19 cellular contexts compared by ENCODE assay signal in genomic region chr5:81980160-81980559, GRCh38. TPM values are rescaled to one million over a fixed set of nuclear protein-coding genes. Genes with fewer than 3 reads are reported as not detected.
DNase-seq lines count a peak whose midpoint lies in the region; ATAC-seq and TF ChIP-seq lines count a peak whose summit lies in the region.
"Had no signal": no experiment of that assay in that cellular context is flagged by ENCODE, and none has a peak within 500 bp of the region (broad histone marks: within the 10 kb centered on the region; RNA-seq: fewer than 3 reads in every experiment).

No MANE protein-coding gene starts in this region.

- ATAC-seq in GM23338: peak; percentile 87
- no peak for ATAC-seq in natural killer cell

- H3K4me1 Mint-ChIP-seq in GM23338 (peaks cover 22% of the 10 kb centered on the region; the same call in 2 of the 3 replicates), endothelial cell (ENCODE audit: unreplicated experiment) (peaks cover 8% of the 10 kb centered on the region), mesothelial cell of epicardium (peaks cover 6% of the 10 kb centered on the region), natural killer cell (no peaks in the 10 kb centered on the region)

- no peak overlapping the region for H2BK120ac ChIP-seq in mesendoderm (ENCODE audit: low read depth, low read length)

- H3K79me2 ChIP-seq in GM23338 (replicated peaks; ENCODE audit: insufficient read depth) (0 out of 2 replicates have a peak, but pooled peaks cover 8% of the 10 kb centered on the region), mesendoderm (ENCODE audit: control insufficient read depth, insufficient read depth, low read length) (no peaks in the 10 kb centered on the region)

- H3K36me3 ChIP-seq in GM23338 (ENCODE audit: insufficient read depth): 0 out of 2 replicates have a peak, but pooled peaks cover 6% of the 10 kb centered on the region
- H3K36me3 ChIP-seq in NT2/D1 (ENCODE audit: insufficient read depth, insufficient read length, low read length): no peaks in the 10 kb centered on the region
- no peaks in the 10 kb centered on the region for H3K36me3 ChIP-seq in mesendoderm (ENCODE audit: control insufficient read depth, insufficient read depth, low read length)
- H3K36me3 ChIP-seq: Peyer's patch had no signal

- no peak overlapping the region for H2AK5ac ChIP-seq in mesendoderm (ENCODE audit: low read length)

- peaks cover 15% of the 10 kb centered on the region; the same call in 1 of the 2 replicates for H3K9me3 ChIP-seq in NT2/D1 (ENCODE audit: insufficient read depth, low read length)
- H3K9me3 ChIP-seq: Peyer's patch, SJSA1 had no signal

- DNase-seq in GM23338 (ENCODE audit: low spot score) (peak; percentile 64), NT2/D1 (ENCODE audit: low read depth, low spot score) (peak; percentile 23), endothelial cell (ENCODE audit: low spot score) (no peak), mesothelial cell of epicardium (ENCODE audit: low spot score in 2 of 2, unreplicated experiment in 2 of 2) (no peak), mesendoderm (no peak), D341Med (ENCODE audit: low spot score) (no peak), natural killer cell (no peak)
- no peak for DNase-seq in stimulated activated CD8-positive, alpha-beta memory T cell treated with anti-CD3 and anti-CD28 coated beads, Interleukin-4, amount 100 ng/mL, for 48 hours
- DNase-seq: CD8-positive, alpha-beta memory T cell; DMS 273 treated with DMSO at 0.1 percent for 48 hours; DND-41; KBM-7; NCI-H1105; NCI-H1694; NCI-H2081 treated with DMSO at 0.1 percent for 48 hours; NCI-H446 treated with DMSO at 0.1 percent for 48 hours; Peyer's patch had no signal

- H3K23ac ChIP-seq in mesendoderm (ENCODE audit: low read length): no peak overlapping the region

- no peak overlapping the region for H3K18ac ChIP-seq in mesendoderm (ENCODE audit: low read length)

- no peak for TF ChIP-seq CTCF in GM23338 (conservative IDR thresholded peaks at IDR 0.05; ENCODE audit: low read depth in 2 of 2)
- no peak for TF ChIP-seq CTCF in endothelial cell (IDR thresholded peaks at IDR 0.05; ENCODE audit: unreplicated experiment)
- TF ChIP-seq CTCF in mesothelial cell of epicardium (IDR thresholded peaks at IDR 0.05; ENCODE audit: unreplicated experiment): no peak
- TF ChIP-seq CTCF in natural killer cell (IDR thresholded peaks at IDR 0.05): no peak

- H3K4me2 ChIP-seq in GM23338 (peak overlapping the region; percentile 40), mesendoderm (ENCODE audit: low read length) (no peak overlapping the region)

- H2BK5ac ChIP-seq in mesendoderm (ENCODE audit: low read length): no peak overlapping the region

- no peak overlapping the region for H4K8ac ChIP-seq in mesendoderm (ENCODE audit: low read depth, low read length)

- H3K36me3 Mint-ChIP-seq in GM23338 (ENCODE audit: low read depth): peaks cover 70% of the 10 kb centered on the region
- H3K36me3 Mint-ChIP-seq in endothelial cell (ENCODE audit: low read depth, unreplicated experiment): peaks cover 5% of the 10 kb centered on the region
- peaks cover 39% of the 10 kb centered on the region for H3K36me3 Mint-ChIP-seq in mesothelial cell of epicardium
- H3K36me3 Mint-ChIP-seq in natural killer cell: peaks cover 7% of the 10 kb centered on the region

- peaks cover 23% of the 10 kb centered on the region for H3K9me3 Mint-ChIP-seq in GM23338
- no peaks in the 10 kb centered on the region for H3K9me3 Mint-ChIP-seq in endothelial cell (ENCODE audit: unreplicated experiment)
- H3K9me3 Mint-ChIP-seq in mesothelial cell of epicardium: peaks cover 6% of the 10 kb centered on the region
- H3K9me3 Mint-ChIP-seq in natural killer cell: no peaks in the 10 kb centered on the region
- H3K9me3 Mint-ChIP-seq: CD8-positive, alpha-beta memory T cell had no signal

- H3K27me3 ChIP-seq in GM23338 (ENCODE audit: insufficient read depth): no peaks in the 10 kb centered on the region
- no peaks in the 10 kb centered on the region for H3K27me3 ChIP-seq in NT2/D1 (ENCODE audit: insufficient read depth, insufficient read length)
- H3K27me3 ChIP-seq in mesendoderm (ENCODE audit: insufficient read depth, low read length, poor library complexity): no peaks in the 10 kb centered on the region
- H3K27me3 ChIP-seq: BLaER1 treated with 17β-estradiol and CSF1 and Interleukin-3, amounts not matched to agents 10 nM and 100 nM; Peyer's patch; SJSA1 had no signal

- H3K4me1 ChIP-seq in GM23338 (ENCODE audit: insufficient read depth): peaks cover 25% of the 10 kb centered on the region
- no peaks in the 10 kb centered on the region for H3K4me1 ChIP-seq in NT2/D1 (ENCODE audit: insufficient read depth, insufficient read length)
- H3K4me1 ChIP-seq in mesendoderm (ENCODE audit: control insufficient read depth, low read depth, low read length): peaks cover 3% of the 10 kb centered on the region
- H3K4me1 ChIP-seq: Peyer's patch, SJSA1 had no signal

- H3K4me3 ChIP-seq in GM23338 (peak overlapping the region; percentile 1), NT2/D1 (ENCODE audit: insufficient read length, low read depth) (no peak overlapping the region), mesendoderm (ENCODE audit: low read length) (no peak overlapping the region)
- H3K4me3 ChIP-seq: BLaER1 treated with 17β-estradiol and CSF1 and Interleukin-3, amounts not matched to agents 10 nM and 100 nM; Peyer's patch; SJSA1 had no signal

- no peak overlapping the region for H3K56ac ChIP-seq in mesendoderm (ENCODE audit: low read length)

- H3K4ac ChIP-seq in mesendoderm (ENCODE audit: low read depth, low read length): no peak overlapping the region

- H3K27me3 Mint-ChIP-seq in GM23338 (ENCODE audit: insufficient read depth, low read depth, poor library complexity) (peaks cover 4% of the 10 kb centered on the region), endothelial cell (ENCODE audit: unreplicated experiment) (peaks cover 9% of the 10 kb centered on the region), mesothelial cell of epicardium (ENCODE audit: low read depth) (no peaks in the 10 kb centered on the region), natural killer cell (ENCODE audit: low read depth in 2 of 2) (no peaks in the 10 kb centered on the region)
- H3K27me3 Mint-ChIP-seq: CD8-positive, alpha-beta memory T cell had no signal

- no peak overlapping the region for H4K5ac ChIP-seq in mesendoderm (ENCODE audit: low read length)

- H4K20me1 ChIP-seq in GM23338 (replicated peaks; ENCODE audit: insufficient read depth): no peaks in the 10 kb centered on the region
- H4K20me1 ChIP-seq: BLaER1 treated with 17β-estradiol and CSF1 and Interleukin-3, amounts not matched to agents 10 nM and 100 nM had no signal

- H3F3A ChIP-seq in GM23338 (replicated peaks; ENCODE audit: low read depth): no peaks in the 10 kb centered on the region

- intact Hi-C loops in natural killer cell (cut with micrococcal nuclease): no loop called here

- no peak overlapping the region for H2AFZ ChIP-seq in GM23338

- H3K27ac Mint-ChIP-seq in GM23338 (peak overlapping the region; percentile 93), endothelial cell (ENCODE audit: unreplicated experiment) (peak overlapping the region; percentile 5), mesothelial cell of epicardium (peak overlapping the region; percentile 57), natural killer cell (no peak overlapping the region)

- no peaks in the 10 kb centered on the region for H3K9me2 ChIP-seq in GM23338 (ENCODE audit: insufficient read depth)

- no peak overlapping the region for H2BK15ac ChIP-seq in mesendoderm (replicated peaks; ENCODE audit: low read depth)

- no peaks in the 10 kb centered on the region for H3K79me1 ChIP-seq in mesendoderm (ENCODE audit: low read length)

- H3K27ac ChIP-seq in GM23338 (ENCODE audit: low read depth): peak overlapping the region; percentile 91
- H3K27ac ChIP-seq in mesendoderm (ENCODE audit: low read depth, low read length): no peak overlapping the region
- H3K27ac ChIP-seq: BLaER1 treated with 17β-estradiol and CSF1 and Interleukin-3, amounts not matched to agents 10 nM and 100 nM; Peyer's patch; SJSA1 had no signal

- peak overlapping the region; percentile 56 for H3K4me3 Mint-ChIP-seq in GM23338
- H3K4me3 Mint-ChIP-seq in endothelial cell (ENCODE audit: unreplicated experiment): no peak overlapping the region
- no peak overlapping the region for H3K4me3 Mint-ChIP-seq in mesothelial cell of epicardium
- H3K4me3 Mint-ChIP-seq in natural killer cell: no peak overlapping the region
- H3K4me3 Mint-ChIP-seq: CD8-positive, alpha-beta memory T cell had no signal

- WGBS in mesendoderm (ENCODE audit: extremely low coverage, insufficient coverage, low lambda C conversion rate): no CpG with 5 or more reads among the region's 3 CpGs

- H3K9ac ChIP-seq in NT2/D1 (ENCODE audit: insufficient read length, low read depth) (no peak overlapping the region), mesendoderm (ENCODE audit: low read length) (no peak overlapping the region)
- H3K9ac ChIP-seq: BLaER1 treated with 17β-estradiol and CSF1 and Interleukin-3, amounts not matched to agents 10 nM and 100 nM had no signal

TF ChIP-seq in GM23338, 12 proteins besides CTCF, POLR2A, EP300 and RAD21 (continues in another document):
- TF ChIP-seq POLR2AphosphoS5 (IDR thresholded peaks at IDR 0.05; ENCODE audit: low read depth) (0 out of 2 replicates have a peak, but pooled peaks have one; percentile 20), NANOG (IDR thresholded peaks at IDR 0.05; ENCODE audit: borderline replicate concordance) (peak; percentile 96), ETS1 (IDR thresholded peaks at IDR 0.05) (peak; percentile 72)

RNA-seq across cellular contexts. Expression of gene ATG10, which starts 8.3 kb away (rescaled TPM):
- 7.7 and 12.5 TPM in 2 replicates for total RNA-seq in GM23338 (2014; rRNA removed; shearing (Covaris generic))
- polyA plus RNA-seq in GM23338 (2016; fragmentation: Nextera tagmentation; extraction: Ambion mirVana): 16.4 and 17.7 TPM in 2 replicates
- total RNA-seq in endothelial cell (ENCODE audit: unreplicated experiment) (6.2 TPM), mesothelial cell of epicardium (13.5 to 14.8 TPM (median 14.4 TPM) in 3 replicates), natural killer cell (10 to 100 TPM in 2 of 3 donors, 1 to 10 TPM in 1; 9.0 to 11.5 (median 11.4) TPM)
- 7.5 TPM for polyA plus RNA-seq in mesendoderm (2013, experiment 1 of 2)
- 6.5 TPM for polyA plus RNA-seq in mesendoderm (2013, experiment 2 of 2)

Comparison
In these comparisons a context has a peak if more than half of its experiments do, and no peak if none do; other contexts are left out.
1. DNase-seq: peak in GM23338 (single experiment) and NT2/D1 (single experiment); none in endothelial cell (single experiment), mesothelial cell of epicardium (0 of 2), mesendoderm (single experiment), D341Med (single experiment), natural killer cell (single experiment) and stimulated activated CD8-positive, alpha-beta memory T cell treated with anti-CD3 and anti-CD28 coated beads, Interleukin-4, amount 100 ng/mL, for 48 hours (single experiment).
2. H3K27ac Mint-ChIP-seq: peak in GM23338 (single experiment), endothelial cell (single experiment) and mesothelial cell of epicardium (single experiment); none in natural killer cell (0 of 2).